ENCODE assay signal across 20 cellular contexts in genomic region chr10:36676321-36677169, GRCh38.
A peak's percentile ranks its signal among the peaks of the same experiment; 100 is the strongest.
DNase-seq lines count a peak whose midpoint lies in the region; ATAC-seq and TF ChIP-seq lines count a peak whose summit lies in the region.
"Had no signal": no experiment of that assay in that cellular context is flagged by ENCODE, and none has a peak within 500 bp of the region (broad histone marks: within the 10 kb centered on the region; RNA-seq: fewer than 3 reads in every experiment).

No MANE protein-coding gene starts in this region.

- H3K4me3 ChIP-seq in SJSA1 (no peak overlapping the region), esophagus squamous epithelium (no peak overlapping the region)
- H3K4me3 ChIP-seq: gastrocnemius medialis had no signal

- no peaks in the 10 kb centered on the region for H3K4me1 Mint-ChIP-seq in natural killer cell treated with Interleukin-12 subunit alpha and Interleukin-12 subunit beta and Interleukin-15 and Interleukin-18, amount 100 ng/mL, for 72 hours (ENCODE audit: low read depth in 2 of 2)
- no peaks in the 10 kb centered on the region for H3K4me1 Mint-ChIP-seq in activated T-cell treated with anti-CD3 and anti-CD28 coated beads, Interleukin-2, amount 50 U/mL, for 4 hours (ENCODE audit: low read depth)
- H3K4me1 Mint-ChIP-seq: activated naive CD8-positive, alpha-beta T cell treated with anti-CD3 and anti-CD28 coated beads, Interleukin-2, amount 10 ng/mL, durations not matched to agents 7 days and 5 days; CD8-positive, alpha-beta memory T cell; naive B cell had no signal

- ATAC-seq in HG03175 (IDR thresholded peaks at IDR 0.05; ENCODE audit: unreplicated experiment): no peak
- ATAC-seq in natural killer cell treated with Interleukin-12 subunit alpha and Interleukin-12 subunit beta and Interleukin-15 and Interleukin-18, amount 100 ng/mL, for 72 hours: no peak
- no peak for ATAC-seq in activated T-cell treated with anti-CD3 and anti-CD28 coated beads, Interleukin-2, amount 50 U/mL, for 4 hours
- ATAC-seq: gastrocnemius medialis; stimulated activated naive CD8-positive, alpha-beta T cell treated with anti-CD3 and anti-CD28 coated beads, Interleukin-15, Interleukin-2, amounts not matched to agents 100 U/mL and 50 U/mL, for 24 hours had no signal

- TF ChIP-seq POLR2A in esophagus squamous epithelium (IDR thresholded peaks at IDR 0.05): no peak

- peak; percentile 5 for DNase-seq in DMS 273 treated with DMSO at 0.1 percent for 48 hours (lab: John Stamatoyannopoulos, UW)
- DNase-seq in NCI-H1092 (lab: John Stamatoyannopoulos, UW): peak; percentile 61
- peak in 1 of 2 experiments; percentile 32 for DNase-seq in SJSA1 (ENCODE audit: low read depth in 1 of 2, low spot score in 2 of 2)
- DNase-seq in myocyte (ENCODE audit: low read depth): peak; percentile 65
- no peak for DNase-seq in natural killer cell treated with Interleukin-12 subunit alpha and Interleukin-12 subunit beta and Interleukin-15 and Interleukin-18, amount 100 ng/mL, for 72 hours (ENCODE audit: low spot score)
- no peak for DNase-seq in esophagus squamous epithelium (lab: John Stamatoyannopoulos, UW)
- DNase-seq in activated T-cell treated with anti-CD3 and anti-CD28 coated beads, Interleukin-2, amount 50 U/mL, for 4 hours: no peak
- DNase-seq: activated CD8-positive, alpha-beta memory T cell treated with anti-CD3 and anti-CD28 coated beads, Interleukin-2, amount 50 U/mL, for 48 hours; activated naive CD8-positive, alpha-beta T cell treated with anti-CD3 and anti-CD28 coated beads, Interleukin-2, amount 10 ng/mL, durations not matched to agents 7 days and 5 days; CD8-positive, alpha-beta memory T cell; dermis blood vessel endothelial cell; gastrocnemius medialis; islet precursor cell; KG1; naive B cell; NCI-H524 treated with DMSO at 0.1 percent for 48 hours; SIG-M5; stimulated activated CD4-positive, alpha-beta T cell treated with anti-CD3 and anti-CD28 coated beads, Interleukin-4, amount 100 ng/mL, for 4 hours; stimulated activated naive CD8-positive, alpha-beta T cell treated with anti-CD3 and anti-CD28 coated beads, Interleukin-15, Interleukin-2, amounts not matched to agents 100 U/mL and 50 U/mL, for 24 hours had no signal

- no peak overlapping the region for H3K4me3 Mint-ChIP-seq in natural killer cell treated with Interleukin-12 subunit alpha and Interleukin-12 subunit beta and Interleukin-15 and Interleukin-18, amount 100 ng/mL, for 72 hours
- H3K4me3 Mint-ChIP-seq in activated T-cell treated with anti-CD3 and anti-CD28 coated beads, Interleukin-2, amount 50 U/mL, for 4 hours: no peak overlapping the region
- H3K4me3 Mint-ChIP-seq: activated naive CD8-positive, alpha-beta T cell treated with anti-CD3 and anti-CD28 coated beads, Interleukin-2, amount 10 ng/mL, durations not matched to agents 7 days and 5 days; CD8-positive, alpha-beta memory T cell; naive B cell had no signal

- no peaks in the 10 kb centered on the region for H3K36me3 Mint-ChIP-seq in natural killer cell treated with Interleukin-12 subunit alpha and Interleukin-12 subunit beta and Interleukin-15 and Interleukin-18, amount 100 ng/mL, for 72 hours
- no peaks in the 10 kb centered on the region for H3K36me3 Mint-ChIP-seq in activated T-cell treated with anti-CD3 and anti-CD28 coated beads, Interleukin-2, amount 50 U/mL, for 4 hours (ENCODE audit: insufficient read depth)
- H3K36me3 Mint-ChIP-seq: activated naive CD8-positive, alpha-beta T cell treated with anti-CD3 and anti-CD28 coated beads, Interleukin-2, amount 10 ng/mL, durations not matched to agents 7 days and 5 days; CD8-positive, alpha-beta memory T cell; naive B cell had no signal

- no peaks in the 10 kb centered on the region for H3K36me3 ChIP-seq in SJSA1
- no peaks in the 10 kb centered on the region for H3K36me3 ChIP-seq in esophagus squamous epithelium
- H3K36me3 ChIP-seq: gastrocnemius medialis had no signal

- H3K27me3 ChIP-seq in SJSA1 (replicated peaks) (no peaks in the 10 kb centered on the region), esophagus squamous epithelium (no peaks in the 10 kb centered on the region)
- H3K27me3 ChIP-seq: gastrocnemius medialis had no signal

- peak overlapping the region; percentile 45 for H3K27ac ChIP-seq in SJSA1
- no peak overlapping the region for H3K27ac ChIP-seq in esophagus squamous epithelium
- H3K27ac ChIP-seq: gastrocnemius medialis had no signal

- intact Hi-C loops in esophagus squamous epithelium (cut with DNase I): no loop called here

- TF ChIP-seq CTCF in esophagus squamous epithelium (IDR thresholded peaks at IDR 0.05): no peak

- H3K9me3 ChIP-seq in SJSA1 (replicated peaks): no peaks in the 10 kb centered on the region
- no peaks in the 10 kb centered on the region for H3K9me3 ChIP-seq in esophagus squamous epithelium
- H3K9me3 ChIP-seq: gastrocnemius medialis had no signal

- WGBS in esophagus squamous epithelium, 2 donors: 68 to 69% methylated on average over 5 of the region's 5 CpGs

- peaks cover 49% of the 10 kb centered on the region for H3K4me1 ChIP-seq in SJSA1 (replicated peaks)
- H3K4me1 ChIP-seq in esophagus squamous epithelium: no peaks in the 10 kb centered on the region
- H3K4me1 ChIP-seq: gastrocnemius medialis had no signal

- H3K27me3 Mint-ChIP-seq in natural killer cell treated with Interleukin-12 subunit alpha and Interleukin-12 subunit beta and Interleukin-15 and Interleukin-18, amount 100 ng/mL, for 72 hours: no peaks in the 10 kb centered on the region
- no peaks in the 10 kb centered on the region for H3K27me3 Mint-ChIP-seq in activated T-cell treated with anti-CD3 and anti-CD28 coated beads, Interleukin-2, amount 50 U/mL, for 4 hours (ENCODE audit: low read depth)
- H3K27me3 Mint-ChIP-seq: activated naive CD8-positive, alpha-beta T cell treated with anti-CD3 and anti-CD28 coated beads, Interleukin-2, amount 10 ng/mL, durations not matched to agents 7 days and 5 days; naive B cell had no signal

- H3K27ac Mint-ChIP-seq in natural killer cell treated with Interleukin-12 subunit alpha and Interleukin-12 subunit beta and Interleukin-15 and Interleukin-18, amount 100 ng/mL, for 72 hours: no peak overlapping the region
- H3K27ac Mint-ChIP-seq: activated naive CD8-positive, alpha-beta T cell treated with anti-CD3 and anti-CD28 coated beads, Interleukin-2, amount 10 ng/mL, durations not matched to agents 7 days and 5 days; CD8-positive, alpha-beta memory T cell; naive B cell had no signal

- H3K9me3 Mint-ChIP-seq in natural killer cell treated with Interleukin-12 subunit alpha and Interleukin-12 subunit beta and Interleukin-15 and Interleukin-18, amount 100 ng/mL, for 72 hours: peaks cover 4% of the 10 kb centered on the region
- H3K9me3 Mint-ChIP-seq in activated T-cell treated with anti-CD3 and anti-CD28 coated beads, Interleukin-2, amount 50 U/mL, for 4 hours: peaks cover 4% of the 10 kb centered on the region

Comparison
In these comparisons a context has a peak if more than half of its experiments do, and no peak if none do; other contexts are left out.
1. DNase-seq: peak in DMS 273 treated with DMSO at 0.1 percent for 48 hours (single experiment), NCI-H1092 (single experiment) and myocyte (single experiment); none in natural killer cell treated with Interleukin-12 subunit alpha and Interleukin-12 subunit beta and Interleukin-15 and Interleukin-18, amount 100 ng/mL, for 72 hours (single experiment), esophagus squamous epithelium (single experiment) and activated T-cell treated with anti-CD3 and anti-CD28 coated beads, Interleukin-2, amount 50 U/mL, for 4 hours (single experiment).